10 cellular contexts compared by ENCODE assay signal in the genomic region with DNA sequence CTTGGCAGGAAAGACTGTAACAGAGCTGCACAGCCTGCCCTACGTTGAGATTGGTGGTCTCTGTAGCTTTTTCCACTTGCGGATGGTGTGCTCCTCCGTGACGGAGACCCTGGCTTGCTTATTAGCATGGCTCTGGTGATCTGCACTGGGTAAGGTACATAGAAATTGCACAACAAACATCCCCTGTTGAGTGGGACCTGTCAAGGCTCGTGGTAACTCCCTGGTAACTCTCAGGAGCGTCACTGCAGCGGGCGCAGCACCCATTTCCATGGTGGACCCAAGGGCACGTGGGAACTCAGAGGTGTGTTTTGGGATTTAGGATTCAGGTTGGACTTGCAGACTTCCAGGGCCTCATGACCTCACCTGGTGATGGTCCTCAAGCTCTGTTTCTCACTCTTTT. TPM values are rescaled to one million over a fixed set of nuclear protein-coding genes. Genes with fewer than 3 reads are reported as not detected.
DNase-seq lines count a peak whose midpoint lies in the region; ATAC-seq, FAIRE-seq and TF ChIP-seq lines count a peak whose summit lies in the region.
"Had no signal": no experiment of that assay in that cellular context is flagged by ENCODE, and none has a peak within 500 bp of the region (broad histone marks: within the 10 kb centered on the region; RNA-seq: fewer than 3 reads in every experiment).

No MANE protein-coding gene starts in this region.

- peaks cover 4 to 6% of the 10 kb centered on the region in 2 donors for H3K36me3 Mint-ChIP-seq in CD14-positive monocyte
- H3K36me3 Mint-ChIP-seq in neural progenitor cell = peaks cover 11% of the 10 kb centered on the region

- no peak for DNase-seq in CD14-positive monocyte (ENCODE audit: low spot score)
- DNase-seq in MM.1S = no peak
- DNase-seq in effector memory CD4-positive, alpha-beta T cell = no peak
- no peak for DNase-seq in neural progenitor cell (ENCODE audit: low spot score)
- no peak for DNase-seq in H54 (ENCODE audit: insufficient read length, low spot score)

- H3K9me3 ChIP-seq in MM.1S (replicated peaks; ENCODE audit: insufficient read depth, low read length) (no peaks in the 10 kb centered on the region), neural progenitor cell (ENCODE audit: low read depth) (no peaks in the 10 kb centered on the region)
- no peaks in the 10 kb centered on the region for H3K9me3 ChIP-seq in effector memory CD4-positive, alpha-beta T cell (ENCODE audit: control insufficient read depth, low read length)
- H3K9me3 ChIP-seq: neutrophil had no signal

- H3K36me3 ChIP-seq in MM.1S (replicated peaks; ENCODE audit: insufficient read depth, low read length) (no peaks in the 10 kb centered on the region), neural progenitor cell (no peaks in the 10 kb centered on the region)
- no peaks in the 10 kb centered on the region for H3K36me3 ChIP-seq in effector memory CD4-positive, alpha-beta T cell (ENCODE audit: control insufficient read depth, insufficient read depth, low read length)
- H3K36me3 ChIP-seq: neutrophil had no signal

- FAIRE-seq in H54 (lab: Jason Lieb, UNC) = no peak
- FAIRE-seq: GM18507 had no signal

- H3K4me1 ChIP-seq in MM.1S (ENCODE audit: low read length) = peaks cover 12% of the 10 kb centered on the region; the same call in 1 of the 2 replicates
- H3K4me1 ChIP-seq in effector memory CD4-positive, alpha-beta T cell (ENCODE audit: control insufficient read depth, insufficient read depth, low read length, poor library complexity, severe bottlenecking) = peaks cover 13% of the 10 kb centered on the region
- H3K4me1 ChIP-seq in neural progenitor cell = peaks cover 6% of the 10 kb centered on the region

- H3K79me2 ChIP-seq in MM.1S (ENCODE audit: low read length) (peaks cover 12% of the 10 kb centered on the region), neural progenitor cell (ENCODE audit: low read depth) (peaks cover 17% of the 10 kb centered on the region)

- intact Hi-C loops in CD14-positive monocyte (cut with micrococcal nuclease) = no loop called here

- H3K27ac Mint-ChIP-seq in CD14-positive monocyte (peak overlapping the region in 1 of 7 donors; percentile 28), neural progenitor cell (peak overlapping the region; percentile 14)

- H3K27me3 Mint-ChIP-seq in CD14-positive monocyte (ENCODE audit: low read depth in 3 of 3) = peaks cover 21 to 40% (median 34%) of the 10 kb centered on the region in 3 donors
- H3K27me3 Mint-ChIP-seq in neural progenitor cell (ENCODE audit: insufficient read depth, low read depth) = peaks cover 9% of the 10 kb centered on the region

- no peaks in the 10 kb centered on the region for H3F3A ChIP-seq in MM.1S (ENCODE audit: insufficient read depth, low read length)
- H3F3A ChIP-seq in neural progenitor cell (ENCODE audit: low read depth) = peaks cover 13% of the 10 kb centered on the region

- ATAC-seq in HG03354 (IDR thresholded peaks at IDR 0.05; ENCODE audit: poor library complexity, severe bottlenecking, unreplicated experiment) (no peak), GM18511 (IDR thresholded peaks at IDR 0.05; ENCODE audit: unreplicated experiment) (no peak), HG02610 (IDR thresholded peaks at IDR 0.05; ENCODE audit: unreplicated experiment) (no peak)

- peaks cover 16% of the 10 kb centered on the region for H3K4me1 Mint-ChIP-seq in CD14-positive monocyte
- peaks cover 14% of the 10 kb centered on the region for H3K4me1 Mint-ChIP-seq in neural progenitor cell

- H3K4me2 ChIP-seq in MM.1S (ENCODE audit: low read depth, low read length) (peak overlapping the region; percentile 80), neural progenitor cell (peak overlapping the region; percentile 83)

- no peak overlapping the region for H2AFZ ChIP-seq in MM.1S (ENCODE audit: low read length)
- no peak overlapping the region for H2AFZ ChIP-seq in neural progenitor cell (replicated peaks)

- peak overlapping the region; percentile 46 to 72 for H3K4me3 Mint-ChIP-seq in CD14-positive monocyte
- H3K4me3 Mint-ChIP-seq in neural progenitor cell = peak overlapping the region; percentile 93

- TF ChIP-seq CTCF in CD14-positive monocyte (IDR thresholded peaks at IDR 0.05) (no peak), MM.1S (IDR thresholded peaks at IDR 0.05; ENCODE audit: low read length) (no peak), neural progenitor cell (IDR thresholded peaks at IDR 0.05) (no peak)

- H3K9me3 Mint-ChIP-seq in CD14-positive monocyte (peaks cover 3 to 13% (median 4%) of the 10 kb centered on the region in 7 donors), neural progenitor cell (peaks cover 3% of the 10 kb centered on the region)

- H3K27ac ChIP-seq in MM.1S (ENCODE audit: low read length) (no peak overlapping the region), neural progenitor cell (no peak overlapping the region)
- H3K27ac ChIP-seq in effector memory CD4-positive, alpha-beta T cell (ENCODE audit: insufficient read depth, low read length, poor library complexity, severe bottlenecking) = no peak overlapping the region
- H3K27ac ChIP-seq: neutrophil had no signal

- no peak for TF ChIP-seq POLR2A in H54 (IDR thresholded peaks at IDR 0.05; ENCODE audit: low read depth, low read length)

- no peaks in the 10 kb centered on the region for H3K9me2 ChIP-seq in MM.1S (replicated peaks; ENCODE audit: insufficient read depth, low read length)

- H3K9ac ChIP-seq in MM.1S (ENCODE audit: low read length) (peak overlapping the region; percentile 53; the same call in 1 of the 2 replicates), neural progenitor cell (peak overlapping the region; percentile 65)

- no peaks in the 10 kb centered on the region for H3K27me3 ChIP-seq in MM.1S (replicated peaks; ENCODE audit: insufficient read depth, low read length)
- no peaks in the 10 kb centered on the region for H3K27me3 ChIP-seq in effector memory CD4-positive, alpha-beta T cell (replicated peaks; ENCODE audit: control insufficient read depth, insufficient read depth, low read length, poor library complexity, severe bottlenecking)
- peaks cover 18% of the 10 kb centered on the region for H3K27me3 ChIP-seq in neural progenitor cell

- H4K20me1 ChIP-seq in MM.1S (ENCODE audit: insufficient read depth, low read length) (no peaks in the 10 kb centered on the region), neural progenitor cell (ENCODE audit: low read depth) (peaks cover 12% of the 10 kb centered on the region)

- H3K4me3 ChIP-seq in MM.1S (ENCODE audit: low read length) (peak overlapping the region; percentile 61), neural progenitor cell (peak overlapping the region; percentile 93)
- peak overlapping the region; percentile 54 for H3K4me3 ChIP-seq in effector memory CD4-positive, alpha-beta T cell (ENCODE audit: insufficient read depth, low read depth, low read length, poor library complexity, severe bottlenecking)

RNA-seq across cellular contexts. Expression of gene TRAF3IP1, which starts 1.1 kb away (rescaled TPM):
- 1 to 10 TPM; 1.5 TPM for polyA plus RNA-seq in CD14-positive monocyte
- total RNA-seq in neural progenitor cell (ENCODE audit: low replicate concordance) = 8.5 and 11.2 TPM in 2 replicates

RNA-seq across cellular contexts. Expression of gene PER2, which starts 33.1 kb away (rescaled TPM):
- polyA plus RNA-seq in CD14-positive monocyte = 1 to 10 TPM; 1.6 to 3.1 TPM
- 1.4 and 2.6 TPM in 2 replicates for total RNA-seq in neural progenitor cell (ENCODE audit: low replicate concordance)
